Comparison of ENCODE assay signal across 22 cellular contexts in the genomic region with DNA sequence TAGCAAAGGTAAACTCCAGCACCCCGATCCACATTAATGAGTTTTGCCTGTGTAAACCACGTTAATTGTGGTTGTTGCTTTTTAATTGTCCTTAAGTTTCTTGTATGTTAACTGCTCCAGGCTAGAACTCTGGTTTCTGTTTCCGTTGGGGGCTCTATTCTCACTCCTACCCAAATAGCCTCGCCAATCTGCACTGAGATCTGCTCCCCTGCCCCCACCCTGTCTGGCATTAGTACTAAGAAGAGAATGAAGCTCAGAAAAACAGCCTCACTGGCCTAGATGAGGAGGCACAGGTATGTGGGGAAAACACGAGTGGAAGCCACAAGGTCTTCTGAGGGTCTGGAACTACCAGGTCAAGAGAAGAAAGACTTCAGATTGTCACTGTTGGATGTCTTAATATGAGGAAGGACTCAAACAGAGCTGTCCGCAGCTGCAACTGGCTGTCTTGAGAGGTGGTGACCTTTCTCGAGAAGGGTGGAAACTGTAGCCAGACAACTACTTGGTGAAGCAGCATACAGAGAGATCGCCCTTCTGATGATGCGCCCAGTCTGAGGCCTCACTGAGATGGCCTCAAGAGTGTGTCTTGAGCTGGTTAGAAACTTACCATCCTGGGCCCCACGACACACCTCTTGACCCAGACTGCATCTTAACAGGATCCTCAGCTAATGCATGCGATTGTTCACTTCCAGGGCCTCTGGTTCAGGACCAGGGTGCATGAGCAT.
DNase-seq lines count a peak whose midpoint lies in the region; ATAC-seq, FAIRE-seq and TF ChIP-seq lines count a peak whose summit lies in the region.
"Had no signal": no experiment of that assay in that cellular context is flagged by ENCODE, and none has a peak within 500 bp of the region (broad histone marks: within the 10 kb centered on the region; RNA-seq: fewer than 3 reads in every experiment).

No MANE protein-coding gene starts in this region.

- CTCF ChIA-PET in CD8-positive, alpha-beta T cell (lab: Charles Lee): interaction anchor here (3.1 to 4.9 kb wide), 2 partner anchors 12 to 45 kb away, joined by 16 to 25 read pairs; no protein-coding TSS in a partner anchor

- H3K27ac Mint-ChIP-seq in astrocyte (ENCODE audit: unreplicated experiment): peak overlapping the region; percentile 2
- no peak overlapping the region for H3K27ac Mint-ChIP-seq in CD8-positive, alpha-beta T cell
- H3K27ac Mint-ChIP-seq: dendritic cell treated with granulocyte-macrophage colony-stimulating factor and Interleukin-4, amounts not matched to agents 40 ng/mL and 50 ng/mL, for 4 days had no signal

- peaks cover 4% of the 10 kb centered on the region for H4K20me1 ChIP-seq in astrocyte (ENCODE audit: insufficient read depth, low read length)

- no peak for FAIRE-seq in astrocyte (lab: Jason Lieb, UNC)
- FAIRE-seq: A204.1, keratinocyte, RCC 7860 had no signal

- POLR2A ChIA-PET in CD8-positive, alpha-beta T cell (lab: Charles Lee): no interaction called here

- H3K9me3 Mint-ChIP-seq in astrocyte (ENCODE audit: unreplicated experiment): no peaks in the 10 kb centered on the region
- H3K9me3 Mint-ChIP-seq in CD8-positive, alpha-beta T cell: no peaks in the 10 kb centered on the region
- H3K9me3 Mint-ChIP-seq: CD14-positive monocyte; dendritic cell treated with granulocyte-macrophage colony-stimulating factor and Interleukin-4, amounts not matched to agents 40 ng/mL and 50 ng/mL, for 4 days had no signal

- H3K27ac ChIP-seq in cardiac muscle cell: peak overlapping the region; percentile 78
- H3K27ac ChIP-seq in astrocyte (ENCODE audit: low read depth, low read length): no peak overlapping the region
- H3K27ac ChIP-seq in colonic mucosa: no peak overlapping the region
- H3K27ac ChIP-seq in CD8-positive, alpha-beta T cell (ENCODE audit: low read depth, low read length): no peak overlapping the region
- H3K27ac ChIP-seq: VCaP had no signal

- H3K36me3 Mint-ChIP-seq in astrocyte (ENCODE audit: low read depth, unreplicated experiment): no peaks in the 10 kb centered on the region
- no peaks in the 10 kb centered on the region for H3K36me3 Mint-ChIP-seq in CD8-positive, alpha-beta T cell
- H3K36me3 Mint-ChIP-seq: CD14-positive monocyte had no signal

- H3K9ac ChIP-seq in astrocyte (ENCODE audit: low read length) (no peak overlapping the region), colonic mucosa (ENCODE audit: low read depth in 2 of 2, low read length in 2 of 2) (no peak overlapping the region)

- H3K9me3 ChIP-seq in cardiac muscle cell (ENCODE audit: low read depth) (no peaks in the 10 kb centered on the region), astrocyte (ENCODE audit: insufficient read depth, low read depth, low read length) (no peaks in the 10 kb centered on the region), colonic mucosa (no peaks in the 10 kb centered on the region)
- H3K9me3 ChIP-seq in CD8-positive, alpha-beta T cell (ENCODE audit: low read length): no peaks in the 10 kb centered on the region
- H3K9me3 ChIP-seq: mucosa of descending colon, tibial artery had no signal

- H3K4me1 Mint-ChIP-seq in astrocyte (ENCODE audit: low read depth, unreplicated experiment): peaks cover 71% of the 10 kb centered on the region
- H3K4me1 Mint-ChIP-seq in CD8-positive, alpha-beta T cell (ENCODE audit: low read depth): no peaks in the 10 kb centered on the region
- H3K4me1 Mint-ChIP-seq: CD14-positive monocyte had no signal

- H3K27me3 ChIP-seq in cardiac muscle cell: no peaks in the 10 kb centered on the region
- no peaks in the 10 kb centered on the region for H3K27me3 ChIP-seq in astrocyte (ENCODE audit: insufficient read depth, low read length)
- no peaks in the 10 kb centered on the region for H3K27me3 ChIP-seq in colonic mucosa
- no peaks in the 10 kb centered on the region for H3K27me3 ChIP-seq in CD8-positive, alpha-beta T cell (ENCODE audit: insufficient read depth, low read length)
- H3K27me3 ChIP-seq: tibial artery had no signal

- no peak overlapping the region for H2AFZ ChIP-seq in astrocyte (ENCODE audit: low read depth, low read length)

- H3K4me2 ChIP-seq in astrocyte (ENCODE audit: low read length): no peak overlapping the region

- TF ChIP-seq CTCF in cardiac muscle cell (IDR thresholded peaks at IDR 0.05; ENCODE audit: low read depth, low read length) (no peak), astrocyte (IDR thresholded peaks at IDR 0.05; ENCODE audit: insufficient read depth, low read depth, low read length) (no peak), colonic mucosa (IDR thresholded peaks at IDR 0.05) (no peak)
- TF ChIP-seq CTCF in CD8-positive, alpha-beta T cell (IDR thresholded peaks at IDR 0.05): no peak

- H3K27me3 Mint-ChIP-seq in astrocyte (ENCODE audit: low read depth, unreplicated experiment): no peaks in the 10 kb centered on the region
- H3K27me3 Mint-ChIP-seq in CD8-positive, alpha-beta T cell (ENCODE audit: low read depth): no peaks in the 10 kb centered on the region

- peak overlapping the region; percentile 18 for H3K4me3 Mint-ChIP-seq in astrocyte (ENCODE audit: unreplicated experiment)
- H3K4me3 Mint-ChIP-seq in CD8-positive, alpha-beta T cell: no peak overlapping the region
- H3K4me3 Mint-ChIP-seq: CD14-positive monocyte; dendritic cell treated with granulocyte-macrophage colony-stimulating factor and Interleukin-4, amounts not matched to agents 40 ng/mL and 50 ng/mL, for 4 days had no signal

- H3K4me3 ChIP-seq in cardiac muscle cell: no peak overlapping the region
- H3K4me3 ChIP-seq in astrocyte (ENCODE audit: insufficient read depth, low read depth, low read length): no peak overlapping the region
- no peak overlapping the region for H3K4me3 ChIP-seq in colonic mucosa
- H3K4me3 ChIP-seq in CD8-positive, alpha-beta T cell (ENCODE audit: low read depth, low read length): no peak overlapping the region
- H3K4me3 ChIP-seq: mucosa of descending colon, skin epidermis had no signal

- intact Hi-C loops in Right ventricle myocardium superior (cut with DNase I) (no loop called here), colonic mucosa (cut with DNase I) (no loop called here)
- intact Hi-C loops in CD8-positive, alpha-beta T cell (cut with DNase I, micrococcal nuclease): no loop called here

- no peaks in the 10 kb centered on the region for H3K79me2 ChIP-seq in astrocyte (ENCODE audit: insufficient read depth, low read length)

- peaks cover 42% of the 10 kb centered on the region for H3K4me1 ChIP-seq in cardiac muscle cell (ENCODE audit: low read depth)
- peaks cover 43% of the 10 kb centered on the region for H3K4me1 ChIP-seq in astrocyte (ENCODE audit: insufficient read depth, low read length)
- H3K4me1 ChIP-seq in colonic mucosa: no peaks in the 10 kb centered on the region
- H3K4me1 ChIP-seq in CD8-positive, alpha-beta T cell (ENCODE audit: insufficient read depth, low read length): no peaks in the 10 kb centered on the region

- H3K36me3 ChIP-seq in cardiac muscle cell (no peaks in the 10 kb centered on the region), astrocyte (ENCODE audit: insufficient read depth, low read length) (no peaks in the 10 kb centered on the region), colonic mucosa (no peaks in the 10 kb centered on the region)
- no peaks in the 10 kb centered on the region for H3K36me3 ChIP-seq in CD8-positive, alpha-beta T cell (ENCODE audit: insufficient read depth, low read length)
- H3K36me3 ChIP-seq: tibial artery had no signal

- DNase-seq in cardiac muscle cell (ENCODE audit: low read depth in 1 of 2, low spot score in 1 of 2): no peak
- DNase-seq in Right ventricle myocardium superior: no peak
- DNase-seq in astrocyte (ENCODE audit: low read depth): no peak
- peak; percentile 34 for DNase-seq in left kidney (ENCODE audit: low read depth, low spot score)
- DNase-seq in kidney tubule cell (ENCODE audit: low spot score): no peak
- no peak for DNase-seq in colonic mucosa
- no peak for DNase-seq in CD8-positive, alpha-beta T cell
- DNase-seq: activated CD8-positive, alpha-beta memory T cell treated with anti-CD3 and anti-CD28 coated beads for 24 hours; activated effector memory CD4-positive, alpha-beta T cell treated with Interleukin-2 at 50 U/mL for 16 hours; DMS53; erythroblast; mucosa of descending colon; NCI-H748 treated with DMSO at 0.1 percent for 48 hours; tibial artery had no signal

- ATAC-seq in Right ventricle myocardium superior (ENCODE audit: poor library complexity) (no peak), GM21717 (IDR thresholded peaks at IDR 0.05; ENCODE audit: unreplicated experiment) (no peak)
- ATAC-seq in CD8-positive, alpha-beta T cell: no peak
- ATAC-seq: mucosa of descending colon had no signal
